In genomic region chr2:84687498-84688149, GRCh38 we compare ENCODE assay signal across 24 cellular contexts.
"Had no signal": no experiment of that assay in that cellular context is flagged by ENCODE, and none has a peak within 500 bp of the region (broad histone marks: within the 10 kb centered on the region; RNA-seq: fewer than 3 reads in every experiment).

No MANE protein-coding gene starts in this region.

- H3K9ac ChIP-seq: neural progenitor cell, parathyroid adenoma had no signal

- H3K9me3 Mint-ChIP-seq: dendritic cell treated with granulocyte-macrophage colony-stimulating factor and Interleukin-4, amounts not matched to agents 40 ng/mL and 50 ng/mL, for 4 days; endodermal cell; natural killer cell treated with Interleukin-12 subunit alpha and Interleukin-12 subunit beta and Interleukin-15 and Interleukin-18, amount 100 ng/mL, for 72 hours; neural progenitor cell; stimulated activated effector memory CD8-positive, alpha-beta T cell treated with anti-CD3 and anti-CD28 coated beads, Interleukin-12 subunit alpha, Interleukin-12 subunit beta, amount 100 ng/mL, for 72 hours had no signal

- H3K36me3 Mint-ChIP-seq: natural killer cell treated with Interleukin-12 subunit alpha and Interleukin-12 subunit beta and Interleukin-15 and Interleukin-18, amount 100 ng/mL, for 72 hours; neural progenitor cell; stimulated activated effector memory CD8-positive, alpha-beta T cell treated with anti-CD3 and anti-CD28 coated beads, Interleukin-12 subunit alpha, Interleukin-12 subunit beta, amount 100 ng/mL, for 72 hours had no signal

- H3K4me3 Mint-ChIP-seq: dendritic cell treated with granulocyte-macrophage colony-stimulating factor and Interleukin-4, amounts not matched to agents 40 ng/mL and 50 ng/mL, for 4 days; endodermal cell; natural killer cell treated with Interleukin-12 subunit alpha and Interleukin-12 subunit beta and Interleukin-15 and Interleukin-18, amount 100 ng/mL, for 72 hours; neural progenitor cell; stimulated activated effector memory CD8-positive, alpha-beta T cell treated with anti-CD3 and anti-CD28 coated beads, Interleukin-12 subunit alpha, Interleukin-12 subunit beta, amount 100 ng/mL, for 72 hours had no signal

- H3K27ac Mint-ChIP-seq: dendritic cell treated with granulocyte-macrophage colony-stimulating factor and Interleukin-4, amounts not matched to agents 40 ng/mL and 50 ng/mL, for 4 days; endodermal cell; natural killer cell treated with Interleukin-12 subunit alpha and Interleukin-12 subunit beta and Interleukin-15 and Interleukin-18, amount 100 ng/mL, for 72 hours; neural progenitor cell; progenitor cell of endocrine pancreas; stimulated activated effector memory CD8-positive, alpha-beta T cell treated with anti-CD3 and anti-CD28 coated beads, Interleukin-12 subunit alpha, Interleukin-12 subunit beta, amount 100 ng/mL, for 72 hours had no signal

- H3K27me3 ChIP-seq: gastrocnemius medialis, hepatocyte, neural progenitor cell, testis, tibial nerve, upper lobe of left lung had no signal

- H3K27ac ChIP-seq: epithelial cell of prostate, gastrocnemius medialis, hepatocyte, neural progenitor cell, parathyroid adenoma, testis, tibial nerve, upper lobe of left lung had no signal

- H3K9me3 ChIP-seq: gastrocnemius medialis, testis, tibial nerve, upper lobe of left lung had no signal

- H3K4me1 Mint-ChIP-seq: neural progenitor cell; stimulated activated effector memory CD8-positive, alpha-beta T cell treated with anti-CD3 and anti-CD28 coated beads, Interleukin-12 subunit alpha, Interleukin-12 subunit beta, amount 100 ng/mL, for 72 hours had no signal

- H3K4me3 ChIP-seq: gastrocnemius medialis, hepatocyte, neural progenitor cell, smooth muscle cell, testis, tibial nerve, upper lobe of left lung had no signal

- H3K36me3 ChIP-seq: gastrocnemius medialis, neural progenitor cell, tibial nerve, upper lobe of left lung had no signal

- DNase-seq: central memory CD4-positive, alpha-beta T cell; effector CD8-positive, alpha-beta T cell; endodermal cell; gastrocnemius medialis; head of caudate nucleus; left ventricle myocardium superior; mesenchymal stem cell; stimulated activated CD4-positive, alpha-beta T cell treated with anti-CD3 and anti-CD28 coated beads, Interleukin-12 subunit alpha, Interleukin-12 subunit beta, amount 100 ng/mL, for 4 hours; stimulated activated CD4-positive, alpha-beta T cell treated with anti-CD3 and anti-CD28 coated beads, Interleukin-1b, Interleukin-23, amount 100 ng/mL, for 48 hours; stimulated activated CD4-positive, alpha-beta T cell treated with anti-CD3 and anti-CD28 coated beads, Interleukin-4, amount 100 ng/mL, for 24 hours; stimulated activated naive CD4-positive, alpha-beta T cell treated with Interleukin-2 at 50 U/mL for 16 hours; substantia nigra; testis; upper lobe of left lung had no signal

- H3K27me3 Mint-ChIP-seq: dendritic cell treated with granulocyte-macrophage colony-stimulating factor and Interleukin-4, amounts not matched to agents 40 ng/mL and 50 ng/mL, for 4 days; natural killer cell treated with Interleukin-12 subunit alpha and Interleukin-12 subunit beta and Interleukin-15 and Interleukin-18, amount 100 ng/mL, for 72 hours; progenitor cell of endocrine pancreas had no signal

- H3K4me1 ChIP-seq: gastrocnemius medialis, neural progenitor cell, parathyroid adenoma, testis, tibial nerve, upper lobe of left lung had no signal
